Comparison of ENCODE assay signal across 14 cellular contexts in genomic region chr1:71593523-71593922, GRCh38.
DNase-seq lines count a peak whose midpoint lies in the region; ATAC-seq and TF ChIP-seq lines count a peak whose summit lies in the region.
"Had no signal": no experiment of that assay in that cellular context is flagged by ENCODE, and none has a peak within 500 bp of the region (broad histone marks: within the 10 kb centered on the region; RNA-seq: fewer than 3 reads in every experiment).

No MANE protein-coding gene starts in this region.

- TF ChIP-seq CTCF in AG04450 (IDR thresholded peaks at IDR 0.05; ENCODE audit: low read depth, low read length) (peak; percentile 42), GM06990 (IDR thresholded peaks at IDR 0.05; ENCODE audit: insufficient read depth, low read length, poor library complexity, severe bottlenecking) (peak; percentile 26), NB4 (IDR thresholded peaks at IDR 0.05; ENCODE audit: low read depth, low read length) (no peak), epithelial cell of esophagus (IDR thresholded peaks at IDR 0.05; ENCODE audit: insufficient read depth, low read depth, low read length, missing control alignments) (peak; percentile 37)

- no peaks in the 10 kb centered on the region for H3K9me3 ChIP-seq in AG04450 (ENCODE audit: control insufficient read depth, insufficient read depth, low read length)
- H3K9me3 ChIP-seq: Caco-2, thyroid gland had no signal

- CTCF ChIA-PET in AG04450 (lab: Charles Lee) = no interaction called here

- no peak overlapping the region for H3K27ac ChIP-seq in AG04450 (ENCODE audit: low read depth, low read length)
- H3K27ac ChIP-seq: dorsolateral prefrontal cortex, thyroid gland had no signal

- no peak for ATAC-seq in GM21786 (IDR thresholded peaks at IDR 0.05; ENCODE audit: unreplicated experiment)
- ATAC-seq: activated T-helper 17 cell treated with anti-CD3 and anti-CD28 coated beads, Interleukin-2, amount 50 U/mL, for 72 hours had no signal

- POLR2A ChIA-PET in AG04450 (lab: Yijun Ruan, JAX) = no interaction called here

- no peak overlapping the region for H3K4me3 ChIP-seq in AG04450 (ENCODE audit: low read depth, low read length)
- H3K4me3 ChIP-seq in GM06990 (replicated peaks; ENCODE audit: low read depth, low read length) = no peak overlapping the region
- no peak overlapping the region for H3K4me3 ChIP-seq in NB4 (ENCODE audit: low read depth, low read length)
- no peak overlapping the region for H3K4me3 ChIP-seq in epithelial cell of esophagus (ENCODE audit: low read length)
- H3K4me3 ChIP-seq: dorsolateral prefrontal cortex, thyroid gland had no signal

- no peak for DNase-seq in AG04450 (ENCODE audit: low read depth, low spot score)
- no peak for DNase-seq in GM06990 (ENCODE audit: extremely low read depth, insufficient read length)
- DNase-seq in NB4 (ENCODE audit: low read depth) = peak; percentile 14
- DNase-seq in epithelial cell of esophagus (ENCODE audit: low read depth) = no peak
- no peak for DNase-seq in NCI-H146 (lab: John Stamatoyannopoulos, UW)
- DNase-seq in NCI-H2081 treated with DMSO at 0.1 percent for 48 hours (lab: John Stamatoyannopoulos, UW) = no peak
- no peak for DNase-seq in amniotic stem cell (lab: John Stamatoyannopoulos, UW)
- DNase-seq: dorsolateral prefrontal cortex, immature natural killer cell, NCI-H226, thyroid gland had no signal

- no peak for TF ChIP-seq POLR2A in NB4 (IDR thresholded peaks at IDR 0.05; ENCODE audit: extremely low read depth, insufficient read length)

- H3K27me3 ChIP-seq in AG04450 (ENCODE audit: control insufficient read depth, insufficient read depth, low read length) (no peaks in the 10 kb centered on the region), GM06990 (replicated peaks; ENCODE audit: control insufficient read depth, insufficient read depth, low read length) (no peaks in the 10 kb centered on the region)
- H3K27me3 ChIP-seq: dorsolateral prefrontal cortex, thyroid gland had no signal

- no peaks in the 10 kb centered on the region for H3K36me3 ChIP-seq in GM06990 (ENCODE audit: control insufficient read depth, insufficient read depth, low read length)
- H3K36me3 ChIP-seq: thyroid gland had no signal
